Comparison of ENCODE assay signal across 8 cellular contexts in genomic region chr10:6151087-6151977, GRCh38. TPM values are rescaled to one million over a fixed set of nuclear protein-coding genes. Genes with fewer than 3 reads are reported as not detected.
DNase-seq lines count a peak whose midpoint lies in the region; ATAC-seq and TF ChIP-seq lines count a peak whose summit lies in the region.

No MANE protein-coding gene starts in this region.

- peak; percentile 28 to 83 (median 60) for DNase-seq in CD4-positive, CD25-positive, alpha-beta regulatory T cell
- DNase-seq in cardiac fibroblast (ENCODE audit: low read depth in 2 of 2) (peak; percentile 74 to 78), kidney epithelial cell (ENCODE audit: low read depth) (no peak), HK-2 (ENCODE audit: unreplicated experiment) (no peak)
- peak; percentile 52 for DNase-seq in stimulated activated CD8-positive, alpha-beta memory T cell treated with anti-CD3 and anti-CD28 coated beads, Interleukin-4, amount 100 ng/mL, for 48 hours

- peaks cover 4% of the 10 kb centered on the region for H3K27me3 Mint-ChIP-seq in CD4-positive, CD25-positive, alpha-beta regulatory T cell

- peak overlapping the region; percentile 37 for H3K27ac ChIP-seq in CD4-positive, CD25-positive, alpha-beta regulatory T cell (ENCODE audit: insufficient read depth, low read length, poor library complexity, severe bottlenecking)

- no peaks in the 10 kb centered on the region for H3K27me3 ChIP-seq in CD4-positive, CD25-positive, alpha-beta regulatory T cell (ENCODE audit: control insufficient read depth, insufficient read depth, low read length)
- no peaks in the 10 kb centered on the region for H3K27me3 ChIP-seq in kidney epithelial cell (ENCODE audit: control insufficient read depth, insufficient read depth, low read length)

- peak overlapping the region; percentile 61 to 82 (median 78) for H3K4me3 Mint-ChIP-seq in CD4-positive, CD25-positive, alpha-beta regulatory T cell

- H3K4me1 Mint-ChIP-seq in CD4-positive, CD25-positive, alpha-beta regulatory T cell, result peaks cover 16 to 77% (median 44%) of the 10 kb centered on the region in 4 donors

- no peaks in the 10 kb centered on the region for H3K36me3 ChIP-seq in CD4-positive, CD25-positive, alpha-beta regulatory T cell (ENCODE audit: control insufficient read depth, insufficient read depth, low read length)
- H3K36me3 ChIP-seq in kidney epithelial cell (ENCODE audit: control insufficient read depth, insufficient read depth, low read length), result no peaks in the 10 kb centered on the region

- H3K4me3 ChIP-seq in CD4-positive, CD25-positive, alpha-beta regulatory T cell (ENCODE audit: low read depth, low read length), result peak overlapping the region; percentile 30
- H3K4me3 ChIP-seq in cardiac fibroblast (replicated peaks in 1 of 2; ENCODE audit: low read depth in 2 of 2, low read length in 2 of 2), result no peak overlapping the region
- no peak overlapping the region for H3K4me3 ChIP-seq in kidney epithelial cell (ENCODE audit: low read depth, low read length)

- ATAC-seq in CD4-positive, CD25-positive, alpha-beta regulatory T cell (ENCODE audit: low read depth in 2 of 2), result peak; percentile 56 to 69
- ATAC-seq in GM19035 (IDR thresholded peaks at IDR 0.05; ENCODE audit: unreplicated experiment) (peak; percentile 91), HG03108 (IDR thresholded peaks at IDR 0.05; ENCODE audit: unreplicated experiment) (peak; percentile 72), SK-N-SH treated with all-trans-retinoic acid at 6 μM for 48 hours (peak; percentile 93)

- peak; percentile 82 for TF ChIP-seq CTCF in cardiac fibroblast (IDR thresholded peaks at IDR 0.05; ENCODE audit: low read depth, low read length)
- peak; percentile 76 for TF ChIP-seq CTCF in kidney epithelial cell (IDR thresholded peaks at IDR 0.05; ENCODE audit: insufficient read depth, low read length, poor library complexity, severe bottlenecking)

- peaks cover 0 to 1% (median 0%) of the 10 kb centered on the region in 7 donors for H3K9me3 Mint-ChIP-seq in CD4-positive, CD25-positive, alpha-beta regulatory T cell

- H3K27ac Mint-ChIP-seq in CD4-positive, CD25-positive, alpha-beta regulatory T cell, result peak overlapping the region; percentile 18 to 92 (median 85)

- peaks cover 10% of the 10 kb centered on the region for H3K36me3 Mint-ChIP-seq in CD4-positive, CD25-positive, alpha-beta regulatory T cell

- no peaks in the 10 kb centered on the region for H3K9me3 ChIP-seq in CD4-positive, CD25-positive, alpha-beta regulatory T cell (ENCODE audit: control insufficient read depth in 2 of 2, low read length in 2 of 2)

- H3K4me1 ChIP-seq in CD4-positive, CD25-positive, alpha-beta regulatory T cell (ENCODE audit: control insufficient read depth, insufficient read depth, low read length, poor library complexity, severe bottlenecking), result peaks cover 18% of the 10 kb centered on the region

TF ChIP-seq in SK-N-SH treated with all-trans-retinoic acid at 6 μM for 48 hours, 23 proteins besides CTCF, POLR2A, EP300 and RAD21 (continues in another document):
- TF ChIP-seq ZFP30 (CRISPR knock-in tag; IDR thresholded peaks at IDR 0.05) (no peak), CREB5 (CRISPR knock-in tag; IDR thresholded peaks at IDR 0.05; ENCODE audit: low read depth) (no peak), PPARA (CRISPR knock-in tag; IDR thresholded peaks at IDR 0.05; ENCODE audit: borderline replicate concordance) (no peak), GLIS3 (CRISPR knock-in tag; IDR thresholded peaks at IDR 0.05) (no peak), ZNF8 (CRISPR knock-in tag; IDR thresholded peaks at IDR 0.05) (no peak), TCF4 (CRISPR knock-in tag; IDR thresholded peaks at IDR 0.05; ENCODE audit: borderline replicate concordance) (no peak), BACH2 (CRISPR knock-in tag; IDR thresholded peaks at IDR 0.05; ENCODE audit: borderline replicate concordance) (no peak), ZNF565 (CRISPR knock-in tag; conservative IDR thresholded peaks at IDR 0.05; ENCODE audit: low read depth) (no peak), TSHZ2 (CRISPR knock-in tag; IDR thresholded peaks at IDR 0.05) (no peak), CSDC2 (CRISPR knock-in tag; IDR thresholded peaks at IDR 0.05) (no peak), PATZ1 (CRISPR knock-in tag; IDR thresholded peaks at IDR 0.05; ENCODE audit: borderline replicate concordance) (no peak), RARB (CRISPR knock-in tag; IDR thresholded peaks at IDR 0.05) (no peak), ZFP3 (CRISPR knock-in tag; IDR thresholded peaks at IDR 0.05) (no peak), TOX (CRISPR knock-in tag; IDR thresholded peaks at IDR 0.05; ENCODE audit: borderline replicate concordance) (no peak), OSR1 (CRISPR knock-in tag; IDR thresholded peaks at IDR 0.05) (no peak), ZNF70 (CRISPR knock-in tag; IDR thresholded peaks at IDR 0.05) (no peak), ZC3H10 (CRISPR knock-in tag; IDR thresholded peaks at IDR 0.05) (no peak), ESRRG (CRISPR knock-in tag; IDR thresholded peaks at IDR 0.05) (no peak), CSRNP3 (CRISPR knock-in tag; IDR thresholded peaks at IDR 0.05) (no peak)

RNA-seq across cellular contexts. Expression of gene PFKFB3, which starts 51.4 kb away (rescaled TPM):
- 96.3 TPM for total RNA-seq in CD4-positive, CD25-positive, alpha-beta regulatory T cell
- 1 to 10 TPM; 2.8 to 6.2 (median 3.9) TPM for polyA plus RNA-seq in CD4-positive, CD25-positive, alpha-beta regulatory T cell
- total RNA-seq in kidney epithelial cell, result 44.5 and 44.6 TPM in 2 replicates

Comparison
In these comparisons a context has a peak if more than half of its experiments do, and no peak if none do; other contexts are left out.
1. DNase-seq: peak in CD4-positive, CD25-positive, alpha-beta regulatory T cell (3 of 3), cardiac fibroblast (2 of 2) and stimulated activated CD8-positive, alpha-beta memory T cell treated with anti-CD3 and anti-CD28 coated beads, Interleukin-4, amount 100 ng/mL, for 48 hours (single experiment); none in kidney epithelial cell (single experiment) and HK-2 (single experiment).
2. Peak in every context shown above with its lines, with median percentiles within 50 percentile points of each other: ATAC-seq.